20 cellular contexts compared by ENCODE assay signal in genomic region chr21:31364265-31364945, GRCh38. TPM values are rescaled to one million over a fixed set of nuclear protein-coding genes. Genes with fewer than 3 reads are reported as not detected.
A peak's percentile ranks its signal among the peaks of the same experiment; 100 is the strongest.
DNase-seq lines count a peak whose midpoint lies in the region; ATAC-seq and TF ChIP-seq lines count a peak whose summit lies in the region.
"Had no signal": no experiment of that assay in that cellular context is flagged by ENCODE, and none has a peak within 500 bp of the region (broad histone marks: within the 10 kb centered on the region; RNA-seq: fewer than 3 reads in every experiment).

No MANE protein-coding gene starts in this region.

- H3K4me1 Mint-ChIP-seq in T-cell: peaks cover 34 to 37% (median 35%) of the 10 kb centered on the region in 3 donors
- peaks cover 24 to 66% (median 37%) of the 10 kb centered on the region in 7 donors for H3K4me1 Mint-ChIP-seq in naive thymus-derived CD4-positive, alpha-beta T cell

- POLR2A ChIA-PET in T-cell (lab: Charles Lee): no interaction called here
- POLR2A ChIA-PET in naive thymus-derived CD4-positive, alpha-beta T cell (lab: Charles Lee): interaction anchor here (1.0 to 1.6 kb wide), 2 partner anchors 8 to 262 kb away, joined by 3 to 4 read pairs; no protein-coding TSS in a partner anchor

- ATAC-seq in T-cell (replicated peaks in 1 of 4) (peak in 2 of 4 experiments; percentile 5 to 10), HG03520 (IDR thresholded peaks at IDR 0.05; ENCODE audit: unreplicated experiment) (no peak), aorta (ENCODE audit: low FRiP score) (no peak), heart left ventricle (no peak)
- ATAC-seq in naive thymus-derived CD4-positive, alpha-beta T cell: no peak

- H3K4me2 ChIP-seq in BLaER1: peak overlapping the region; percentile 69
- H3K4me2 ChIP-seq in BLaER1 treated with 17β-estradiol and CSF1 and Interleukin-3, amounts not matched to agents 10 nM and 100 nM: peak overlapping the region; percentile 49 to 90 (median 77)

- H3K4me3 Mint-ChIP-seq in T-cell: peak overlapping the region in 2 of 3 donors; percentile 6 to 76
- H3K4me3 Mint-ChIP-seq in naive thymus-derived CD4-positive, alpha-beta T cell: peak overlapping the region; percentile 38 to 85 (median 68)
- H3K4me3 Mint-ChIP-seq: naive B cell had no signal

- TF ChIP-seq POLR2A in heart left ventricle (IDR thresholded peaks at IDR 0.05): no peak

- H3K27me3 ChIP-seq in BLaER1: no peaks in the 10 kb centered on the region
- no peaks in the 10 kb centered on the region for H3K27me3 ChIP-seq in BLaER1 treated with 17β-estradiol and CSF1 and Interleukin-3, amounts not matched to agents 10 nM and 100 nM
- H3K27me3 ChIP-seq in naive thymus-derived CD4-positive, alpha-beta T cell (ENCODE audit: control insufficient read depth in 2 of 2, insufficient read depth in 2 of 2, low read length in 2 of 2): no peaks in the 10 kb centered on the region
- H3K27me3 ChIP-seq in aorta (ENCODE audit: control insufficient read depth in 1 of 2, insufficient read depth in 2 of 2, low read length in 1 of 2): no peaks in the 10 kb centered on the region
- H3K27me3 ChIP-seq in heart left ventricle: no peaks in the 10 kb centered on the region
- H3K27me3 ChIP-seq: breast epithelium, thyroid gland had no signal

- intact Hi-C loops in naive thymus-derived CD4-positive, alpha-beta T cell (cut with micrococcal nuclease): no loop called here
- intact Hi-C loops in aorta (cut with DNase I): no loop called here
- intact Hi-C loops in heart left ventricle (cut with DNase I): no loop called here

- peaks cover 2 to 13% (median 13%) of the 10 kb centered on the region in 3 donors for H3K9me3 Mint-ChIP-seq in T-cell
- H3K9me3 Mint-ChIP-seq in naive thymus-derived CD4-positive, alpha-beta T cell: peaks cover 0 to 16% (median 5%) of the 10 kb centered on the region in 11 donors

- peak overlapping the region in 1 of 2 donors; percentile 74 for H3K27ac Mint-ChIP-seq in T-cell
- peak overlapping the region in 6 of 9 donors; percentile 16 to 85 (median 51) for H3K27ac Mint-ChIP-seq in naive thymus-derived CD4-positive, alpha-beta T cell
- H3K27ac Mint-ChIP-seq: naive B cell had no signal

- H3K36me3 ChIP-seq in BLaER1 (no peaks in the 10 kb centered on the region), aorta (ENCODE audit: control insufficient read depth in 1 of 2, insufficient read depth in 2 of 2, low read length in 1 of 2) (no peaks in the 10 kb centered on the region), heart left ventricle (no peaks in the 10 kb centered on the region)
- peaks cover 0 to 2% (median 0%) of the 10 kb centered on the region in 11 experiments; a peak in 1 of 22 replicates for H3K36me3 ChIP-seq in BLaER1 treated with 17β-estradiol and CSF1 and Interleukin-3, amounts not matched to agents 10 nM and 100 nM
- H3K36me3 ChIP-seq in naive thymus-derived CD4-positive, alpha-beta T cell (ENCODE audit: control insufficient read depth in 2 of 3, insufficient read depth in 3 of 3, low read length in 3 of 3): no peaks in the 10 kb centered on the region
- H3K36me3 ChIP-seq: breast epithelium, prostate gland, thyroid gland had no signal

- no peak for DNase-seq in T-cell
- no peak for DNase-seq in naive thymus-derived CD4-positive, alpha-beta T cell
- DNase-seq in NCI-H82 (lab: John Stamatoyannopoulos, UW): no peak
- DNase-seq in aorta: no peak
- no peak for DNase-seq in heart left ventricle
- DNase-seq: AML-193; cortex of kidney; DMS 273 treated with DMSO at 0.1 percent for 48 hours; GDM1; hippocampal formation; naive B cell; NCI-H2227 treated with DMSO at 0.1 percent for 48 hours; small intestine; stimulated activated CD4-positive, alpha-beta T cell treated with anti-CD3 and anti-CD28 coated beads, Interleukin-4, amount 100 ng/mL, for 24 hours; thyroid gland had no signal

- no peak for TF ChIP-seq CTCF in heart left ventricle (IDR thresholded peaks at IDR 0.05)

- H3K4me1 ChIP-seq in BLaER1 (peaks cover 26% of the 10 kb centered on the region), aorta (ENCODE audit: control insufficient read depth in 1 of 2, insufficient read depth in 2 of 2, low read length in 2 of 2) (no peaks in the 10 kb centered on the region), heart left ventricle (no peaks in the 10 kb centered on the region)
- peaks cover 25 to 61% (median 39%) of the 10 kb centered on the region in 10 experiments for H3K4me1 ChIP-seq in BLaER1 treated with 17β-estradiol and CSF1 and Interleukin-3, amounts not matched to agents 10 nM and 100 nM
- H3K4me1 ChIP-seq in naive thymus-derived CD4-positive, alpha-beta T cell (ENCODE audit: control insufficient read depth in 2 of 2, insufficient read depth in 2 of 2, low read length in 2 of 2): peaks cover 10 to 17% of the 10 kb centered on the region in 2 donors
- H3K4me1 ChIP-seq: breast epithelium, prostate gland had no signal

- no peak overlapping the region for H3K4me3 ChIP-seq in BLaER1
- H3K4me3 ChIP-seq in BLaER1 treated with 17β-estradiol and CSF1 and Interleukin-3, amounts not matched to agents 10 nM and 100 nM: no peak overlapping the region; a peak in 2 of 20 replicates
- H3K4me3 ChIP-seq in naive thymus-derived CD4-positive, alpha-beta T cell (ENCODE audit: low read length): no peak overlapping the region
- no peak overlapping the region for H3K4me3 ChIP-seq in aorta (ENCODE audit: low read length in 2 of 2)
- H3K4me3 ChIP-seq in heart left ventricle: no peak overlapping the region
- H3K4me3 ChIP-seq: breast epithelium, prostate gland, thyroid gland had no signal

- no peak overlapping the region for H3K9ac ChIP-seq in BLaER1
- H3K9ac ChIP-seq in BLaER1 treated with 17β-estradiol and CSF1 and Interleukin-3, amounts not matched to agents 10 nM and 100 nM: peak overlapping the region in 2 of 11 experiments; percentile 22 to 46; a peak in 4 of 22 replicates

- H3K27me3 Mint-ChIP-seq in T-cell: no peaks in the 10 kb centered on the region
- peaks cover 0 to 3% (median 0%) of the 10 kb centered on the region in 5 donors for H3K27me3 Mint-ChIP-seq in naive thymus-derived CD4-positive, alpha-beta T cell
- H3K27me3 Mint-ChIP-seq: naive B cell had no signal

- CTCF ChIA-PET in T-cell (lab: Charles Lee): interaction anchor here in 1 of 2 donors (0.6 kb wide), 1 partner anchor 34 kb away, joined by 4 read pairs; no protein-coding TSS in a partner anchor
- CTCF ChIA-PET in naive thymus-derived CD4-positive, alpha-beta T cell (lab: Charles Lee): interaction anchor here (1.0 kb wide), 1 partner anchor 216 kb away, joined by 3 read pairs; no protein-coding TSS in a partner anchor

- H3K9me3 ChIP-seq in BLaER1 (peaks cover 6% of the 10 kb centered on the region), aorta (ENCODE audit: control insufficient read depth, low read length) (no peaks in the 10 kb centered on the region), heart left ventricle (peaks cover 0 to 12% (median 0%) of the 10 kb centered on the region in 12 donors)
- H3K9me3 ChIP-seq in BLaER1 treated with 17β-estradiol and CSF1 and Interleukin-3, amounts not matched to agents 10 nM and 100 nM (replicated peaks in 1 of 11): peaks cover 0 to 19% (median 12%) of the 10 kb centered on the region in 11 experiments; a peak in 18 of 22 replicates
- peaks cover 0 to 6% (median 0%) of the 10 kb centered on the region in 3 experiments for H3K9me3 ChIP-seq in naive thymus-derived CD4-positive, alpha-beta T cell (ENCODE audit: control insufficient read depth in 2 of 3, low read length in 3 of 3)
- H3K9me3 ChIP-seq: prostate gland, thyroid gland had no signal

- H3K36me3 Mint-ChIP-seq in T-cell: no peaks in the 10 kb centered on the region
- H3K36me3 Mint-ChIP-seq in naive thymus-derived CD4-positive, alpha-beta T cell: peaks cover 0 to 41% (median 0%) of the 10 kb centered on the region in 5 donors
- H3K36me3 Mint-ChIP-seq: naive B cell had no signal

- peaks cover 43% of the 10 kb centered on the region for H4K20me1 ChIP-seq in BLaER1
- peaks cover 0 to 20% (median 0%) of the 10 kb centered on the region in 11 experiments; a peak in 5 of 22 replicates for H4K20me1 ChIP-seq in BLaER1 treated with 17β-estradiol and CSF1 and Interleukin-3, amounts not matched to agents 10 nM and 100 nM

- 75 to 89% methylated on average over 4 of the region's 4 CpGs for WGBS in aorta, 2 donors
- 87 to 93% (median 89%) methylated on average over 4 of the region's 4 CpGs for WGBS in heart left ventricle, 4 donors

- H3K27ac ChIP-seq in BLaER1 (no peak overlapping the region), aorta (ENCODE audit: low read depth in 1 of 2, low read length in 2 of 2) (no peak overlapping the region), heart left ventricle (no peak overlapping the region)
- H3K27ac ChIP-seq in BLaER1 treated with 17β-estradiol and CSF1 and Interleukin-3, amounts not matched to agents 10 nM and 100 nM: peak overlapping the region in 5 of 11 experiments; percentile 7 to 44 (median 24); a peak in 6 of 22 replicates
- H3K27ac ChIP-seq in naive thymus-derived CD4-positive, alpha-beta T cell (ENCODE audit: low read depth, low read length): no peak overlapping the region
- H3K27ac ChIP-seq: breast epithelium, prostate gland, thyroid gland had no signal

RNA-seq across cellular contexts. Expression of gene TIAM1, which starts 20.3 kb away (rescaled TPM):
- total RNA-seq in T-cell (10 to 100 TPM; 60.8 to 79.4 (median 65.5) TPM), aorta (10 to 100 TPM; 12.9 to 15.8 TPM), heart left ventricle (1 to 10 TPM in 8 of 9 donors, under 1 TPM in 1; 0.31 to 9.4 (median 1.7) TPM)
- 100 to 1,000 TPM in 1 of 5 experiments, 10 to 100 TPM in 4; 53.5 to 103 (median 83.8) TPM for total RNA-seq in naive thymus-derived CD4-positive, alpha-beta T cell
- 10 to 100 TPM; 24.8 to 32.1 TPM for polyA plus RNA-seq in naive thymus-derived CD4-positive, alpha-beta T cell
- polyA plus RNA-seq in aorta (under 1 TPM in 1 of 2 donors, not detected in 1; 0.50 TPM), heart left ventricle (under 1 TPM; 0.57 to 0.97 TPM)
